ENCODE assay signal across 1 cellular context in genomic region chr14:24075485-24076301, GRCh38.
A peak's percentile ranks its signal among the peaks of the same experiment; 100 is the strongest.
TF ChIP-seq lines count a peak whose summit lies in the region.

No MANE protein-coding gene starts in this region.

TF ChIP-seq in GM12878, 131 proteins besides CTCF, POLR2A, EP300 and RAD21:
- TF ChIP-seq IKZF2 (IDR thresholded peaks at IDR 0.05) (peak in 1 of 2 experiments; percentile 17; a peak in 1 of 4 replicates), MTA2 (IDR thresholded peaks at IDR 0.05; ENCODE audit: low read depth) (0 out of 2 replicates have a peak, but pooled peaks have one; percentile 19), SPI1 (IDR thresholded peaks at IDR 0.05; ENCODE audit: borderline replicate concordance, insufficient read depth, low read depth, low read length) (peak; percentile 61), POLR2AphosphoS5 (IDR thresholded peaks at IDR 0.05; ENCODE audit: low read length) (no peak), ATF7 (IDR thresholded peaks at IDR 0.05; ENCODE audit: low read depth) (peak; percentile 34; the same call in 1 of the 2 replicates), POLR2AphosphoS2 (IDR thresholded peaks at IDR 0.05; ENCODE audit: low read depth, low read length) (no peak)
TF ChIP-seq in GM12878: peak in this region for 4.
